1 cellular context compared by ENCODE assay signal in the genomic region with DNA sequence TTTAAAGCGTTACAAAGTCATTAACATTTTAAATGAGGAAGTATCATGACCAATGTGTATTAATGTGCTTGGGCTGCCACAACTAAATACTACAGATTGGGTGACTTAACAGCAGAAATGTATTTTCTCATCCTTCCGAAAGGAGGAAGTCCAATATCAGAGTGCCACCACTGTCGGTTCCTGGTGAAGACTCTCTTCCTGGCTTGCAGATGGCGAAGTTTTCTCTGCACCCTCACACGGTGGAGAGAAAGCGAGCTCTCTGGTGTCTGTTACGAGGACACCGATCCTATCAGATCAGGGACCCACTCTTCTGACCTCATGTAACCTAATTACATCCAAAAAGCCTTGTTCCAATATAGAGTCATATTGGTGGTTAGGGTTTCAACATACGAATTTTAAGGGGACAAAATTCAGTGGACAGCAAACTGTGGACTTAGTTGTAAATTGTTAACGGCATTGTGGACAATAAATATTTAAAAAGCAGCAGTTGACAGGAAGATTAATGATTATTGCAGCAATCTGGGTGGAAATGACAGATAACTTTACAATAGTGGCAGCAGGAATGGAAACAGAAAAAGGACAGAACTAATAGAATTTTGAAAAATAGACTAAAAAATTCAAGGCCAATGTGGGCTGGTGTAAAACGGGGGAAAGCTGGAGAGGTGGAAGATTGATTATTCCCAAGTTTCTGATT.
TF ChIP-seq lines count a peak whose summit lies in the region.

No MANE protein-coding gene starts in this region.

TF ChIP-seq in HepG2, 621 proteins besides CTCF, POLR2A, EP300 and RAD21 (continued from another document):
- TF ChIP-seq, protein P1, sequence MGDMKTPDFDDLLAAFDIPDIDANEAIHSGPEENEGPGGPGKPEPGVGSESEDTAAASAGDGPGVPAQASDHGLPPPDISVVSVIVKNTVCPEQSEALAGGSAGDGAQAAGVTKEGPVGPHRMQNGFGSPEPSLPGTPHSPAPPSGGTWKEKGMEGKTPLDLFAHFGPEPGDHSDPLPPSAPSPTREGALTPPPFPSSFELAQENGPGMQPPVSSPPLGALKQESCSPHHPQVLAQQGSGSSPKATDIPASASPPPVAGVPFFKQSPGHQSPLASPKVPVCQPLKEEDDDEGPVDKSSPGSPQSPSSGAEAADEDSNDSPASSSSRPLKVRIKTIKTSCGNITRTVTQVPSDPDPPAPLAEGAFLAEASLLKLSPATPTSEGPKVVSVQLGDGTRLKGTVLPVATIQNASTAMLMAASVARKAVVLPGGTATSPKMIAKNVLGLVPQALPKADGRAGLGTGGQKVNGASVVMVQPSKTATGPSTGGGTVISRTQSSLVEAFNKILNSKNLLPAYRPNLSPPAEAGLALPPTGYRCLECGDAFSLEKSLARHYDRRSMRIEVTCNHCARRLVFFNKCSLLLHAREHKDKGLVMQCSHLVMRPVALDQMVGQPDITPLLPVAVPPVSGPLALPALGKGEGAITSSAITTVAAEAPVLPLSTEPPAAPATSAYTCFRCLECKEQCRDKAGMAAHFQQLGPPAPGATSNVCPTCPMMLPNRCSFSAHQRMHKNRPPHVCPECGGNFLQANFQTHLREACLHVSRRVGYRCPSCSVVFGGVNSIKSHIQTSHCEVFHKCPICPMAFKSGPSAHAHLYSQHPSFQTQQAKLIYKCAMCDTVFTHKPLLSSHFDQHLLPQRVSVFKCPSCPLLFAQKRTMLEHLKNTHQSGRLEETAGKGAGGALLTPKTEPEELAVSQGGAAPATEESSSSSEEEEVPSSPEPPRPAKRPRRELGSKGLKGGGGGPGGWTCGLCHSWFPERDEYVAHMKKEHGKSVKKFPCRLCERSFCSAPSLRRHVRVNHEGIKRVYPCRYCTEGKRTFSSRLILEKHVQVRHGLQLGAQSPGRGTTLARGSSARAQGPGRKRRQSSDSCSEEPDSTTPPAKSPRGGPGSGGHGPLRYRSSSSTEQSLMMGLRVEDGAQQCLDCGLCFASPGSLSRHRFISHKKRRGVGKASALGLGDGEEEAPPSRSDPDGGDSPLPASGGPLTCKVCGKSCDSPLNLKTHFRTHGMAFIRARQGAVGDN (CRISPR knock-in tag; IDR thresholded peaks at IDR 0.05): no peak
- TF ChIP-seq, protein P2, sequence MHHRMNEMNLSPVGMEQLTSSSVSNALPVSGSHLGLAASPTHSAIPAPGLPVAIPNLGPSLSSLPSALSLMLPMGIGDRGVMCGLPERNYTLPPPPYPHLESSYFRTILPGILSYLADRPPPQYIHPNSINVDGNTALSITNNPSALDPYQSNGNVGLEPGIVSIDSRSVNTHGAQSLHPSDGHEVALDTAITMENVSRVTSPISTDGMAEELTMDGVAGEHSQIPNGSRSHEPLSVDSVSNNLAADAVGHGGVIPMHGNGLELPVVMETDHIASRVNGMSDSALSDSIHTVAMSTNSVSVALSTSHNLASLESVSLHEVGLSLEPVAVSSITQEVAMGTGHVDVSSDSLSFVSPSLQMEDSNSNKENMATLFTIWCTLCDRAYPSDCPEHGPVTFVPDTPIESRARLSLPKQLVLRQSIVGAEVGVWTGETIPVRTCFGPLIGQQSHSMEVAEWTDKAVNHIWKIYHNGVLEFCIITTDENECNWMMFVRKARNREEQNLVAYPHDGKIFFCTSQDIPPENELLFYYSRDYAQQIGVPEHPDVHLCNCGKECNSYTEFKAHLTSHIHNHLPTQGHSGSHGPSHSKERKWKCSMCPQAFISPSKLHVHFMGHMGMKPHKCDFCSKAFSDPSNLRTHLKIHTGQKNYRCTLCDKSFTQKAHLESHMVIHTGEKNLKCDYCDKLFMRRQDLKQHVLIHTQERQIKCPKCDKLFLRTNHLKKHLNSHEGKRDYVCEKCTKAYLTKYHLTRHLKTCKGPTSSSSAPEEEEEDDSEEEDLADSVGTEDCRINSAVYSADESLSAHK (CRISPR knock-in tag; IDR thresholded peaks at IDR 0.05; ENCODE audit: borderline replicate concordance): no peak
- TF ChIP-seq ZNF317 (CRISPR knock-in tag; IDR thresholded peaks at IDR 0.05): no peak
- TF ChIP-seq, protein P3, sequence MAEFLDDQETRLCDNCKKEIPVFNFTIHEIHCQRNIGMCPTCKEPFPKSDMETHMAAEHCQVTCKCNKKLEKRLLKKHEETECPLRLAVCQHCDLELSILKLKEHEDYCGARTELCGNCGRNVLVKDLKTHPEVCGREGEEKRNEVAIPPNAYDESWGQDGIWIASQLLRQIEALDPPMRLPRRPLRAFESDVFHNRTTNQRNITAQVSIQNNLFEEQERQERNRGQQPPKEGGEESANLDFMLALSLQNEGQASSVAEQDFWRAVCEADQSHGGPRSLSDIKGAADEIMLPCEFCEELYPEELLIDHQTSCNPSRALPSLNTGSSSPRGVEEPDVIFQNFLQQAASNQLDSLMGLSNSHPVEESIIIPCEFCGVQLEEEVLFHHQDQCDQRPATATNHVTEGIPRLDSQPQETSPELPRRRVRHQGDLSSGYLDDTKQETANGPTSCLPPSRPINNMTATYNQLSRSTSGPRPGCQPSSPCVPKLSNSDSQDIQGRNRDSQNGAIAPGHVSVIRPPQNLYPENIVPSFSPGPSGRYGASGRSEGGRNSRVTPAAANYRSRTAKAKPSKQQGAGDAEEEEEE (CRISPR knock-in tag; IDR thresholded peaks at IDR 0.05; ENCODE audit: borderline replicate concordance): no peak
- TF ChIP-seq, protein P4, sequence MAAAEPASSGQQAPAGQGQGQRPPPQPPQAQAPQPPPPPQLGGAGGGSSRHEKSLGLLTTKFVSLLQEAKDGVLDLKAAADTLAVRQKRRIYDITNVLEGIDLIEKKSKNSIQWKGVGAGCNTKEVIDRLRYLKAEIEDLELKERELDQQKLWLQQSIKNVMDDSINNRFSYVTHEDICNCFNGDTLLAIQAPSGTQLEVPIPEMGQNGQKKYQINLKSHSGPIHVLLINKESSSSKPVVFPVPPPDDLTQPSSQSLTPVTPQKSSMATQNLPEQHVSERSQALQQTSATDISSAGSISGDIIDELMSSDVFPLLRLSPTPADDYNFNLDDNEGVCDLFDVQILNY (CRISPR knock-in tag; conservative IDR thresholded peaks at IDR 0.05): no peak
- TF ChIP-seq STAT5B (CRISPR knock-in tag; IDR thresholded peaks at IDR 0.05): no peak
- no peak for TF ChIP-seq PTBP1 (IDR thresholded peaks at IDR 0.05; ENCODE audit: low read depth, low read length, poor library complexity, severe bottlenecking)
